Comparison of ENCODE assay signal across 17 cellular contexts in genomic region chr12:62761658-62762057, GRCh38.
DNase-seq lines count a peak whose midpoint lies in the region; ATAC-seq, FAIRE-seq and TF ChIP-seq lines count a peak whose summit lies in the region.
"Had no signal": no experiment of that assay in that cellular context is flagged by ENCODE, and none has a peak within 500 bp of the region (broad histone marks: within the 10 kb centered on the region; RNA-seq: fewer than 3 reads in every experiment).

No MANE protein-coding gene starts in this region.

- H3K4me1 ChIP-seq in ACC112 (ENCODE audit: control insufficient read depth, insufficient read depth, low read length, unreplicated experiment) (peaks cover 32% of the 10 kb centered on the region), pancreas (peaks cover 0 to 9% (median 4%) of the 10 kb centered on the region in 3 donors)
- H3K4me1 ChIP-seq: sigmoid colon had no signal

- no peaks in the 10 kb centered on the region for H3K79me2 ChIP-seq in ACC112 (ENCODE audit: control insufficient read depth, insufficient read depth, low read length, unreplicated experiment)

- TF ChIP-seq CTCF in NB4 (IDR thresholded peaks at IDR 0.05; ENCODE audit: low read depth, low read length) (no peak), fibroblast of villous mesenchyme (IDR thresholded peaks at IDR 0.05; ENCODE audit: insufficient read depth, low read depth, low read length) (no peak), pancreas (IDR thresholded peaks at IDR 0.05) (no peak)

- FAIRE-seq in pancreas (lab: Jason Lieb, UNC) = no peak
- FAIRE-seq: G401.6 had no signal

- intact Hi-C loops in pancreas (cut with DNase I) = no loop called here

- peak overlapping the region; percentile 19 for H2AFZ ChIP-seq in ACC112 (ENCODE audit: low read length, unreplicated experiment)

- H3K36me3 ChIP-seq in ACC112 (ENCODE audit: insufficient read depth, low read length) (no peaks in the 10 kb centered on the region), pancreas (no peaks in the 10 kb centered on the region)
- H3K36me3 ChIP-seq: brain microvascular endothelial cell, sigmoid colon had no signal

- H3K4me3 ChIP-seq in ACC112 (ENCODE audit: low read depth, low read length) (peak overlapping the region; percentile 52; the same call in 1 of the 2 replicates), NB4 (ENCODE audit: low read depth, low read length) (no peak overlapping the region), fibroblast of villous mesenchyme (ENCODE audit: low read depth, low read length) (no peak overlapping the region), pancreas (no peak overlapping the region)
- H3K4me3 ChIP-seq: sigmoid colon had no signal

- H3K27me3 ChIP-seq in ACC112 (ENCODE audit: insufficient read depth, low read length) (no peaks in the 10 kb centered on the region), pancreas (no peaks in the 10 kb centered on the region)
- H3K27me3 ChIP-seq: brain microvascular endothelial cell, sigmoid colon had no signal

- H3K9me3 ChIP-seq in pancreas = no peaks in the 10 kb centered on the region
- H3K9me3 ChIP-seq: sigmoid colon had no signal

- ATAC-seq in pancreas (peak in 3 of 4 donors; percentile 13 to 45 (median 21)), GM21390 (IDR thresholded peaks at IDR 0.05; ENCODE audit: unreplicated experiment) (no peak), HG03460 (IDR thresholded peaks at IDR 0.05; ENCODE audit: unreplicated experiment) (no peak)
- ATAC-seq: activated CD4-positive, alpha-beta T cell treated with anti-CD3 and anti-CD28 coated beads for 36 hours had no signal

- TF ChIP-seq POLR2A in NB4 (IDR thresholded peaks at IDR 0.05; ENCODE audit: extremely low read depth, insufficient read length) = no peak

- 90 to 91% methylated on average over 5 of the region's 5 CpGs for WGBS in pancreas, 2 donors

- H3K27ac ChIP-seq in ACC112 (ENCODE audit: low read depth, low read length) (peak overlapping the region; percentile 79), pancreas (peak overlapping the region in 1 of 4 donors; percentile 3)
- H3K27ac ChIP-seq: brain microvascular endothelial cell, sigmoid colon had no signal

- DNase-seq in NB4 (ENCODE audit: low read depth) = peak; percentile 92
- DNase-seq in fibroblast of villous mesenchyme (ENCODE audit: low read depth) = peak; percentile 62
- DNase-seq in pancreas = no peak
- no peak for DNase-seq in NCI-H2029 treated with DMSO at 0.1 percent for 48 hours (lab: John Stamatoyannopoulos, UW)
- no peak for DNase-seq in NCI-H1105 treated with DMSO at 0.1 percent for 48 hours (lab: John Stamatoyannopoulos, UW)
- DNase-seq: activated CD4-positive, alpha-beta T cell treated with anti-CD3 and anti-CD28 coated beads for 36 hours; activated CD8-positive, alpha-beta memory T cell treated with anti-CD3 and anti-CD28 coated beads, Interleukin-2, amount 50 U/mL, for 48 hours; activated naive CD4-positive, alpha-beta T cell; brain microvascular endothelial cell; NCI-H1105; SHP77 treated with DMSO at 0.1 percent for 48 hours; sigmoid colon; stimulated activated CD4-positive, alpha-beta T cell treated with anti-CD3 and anti-CD28 coated beads, Interleukin-4, amount 100 ng/mL, for 4 hours had no signal

Comparison
In these comparisons a context has a peak if more than half of its experiments do, and no peak if none do; other contexts are left out.
1. DNase-seq: peak in NB4 (single experiment) and fibroblast of villous mesenchyme (single experiment); none in pancreas (0 of 6), NCI-H2029 treated with DMSO at 0.1 percent for 48 hours (single experiment) and NCI-H1105 treated with DMSO at 0.1 percent for 48 hours (single experiment).
2. ATAC-seq: peak in pancreas (3 of 4); none in GM21390 (single experiment) and HG03460 (single experiment).